In genomic region chr20:63884506-63885263, GRCh38 we compare ENCODE assay signal across 14 cellular contexts. TPM values are rescaled to one million over a fixed set of nuclear protein-coding genes. Genes with fewer than 3 reads are reported as not detected.
A peak's percentile ranks its signal among the peaks of the same experiment; 100 is the strongest.
DNase-seq lines count a peak whose midpoint lies in the region; ATAC-seq and TF ChIP-seq lines count a peak whose summit lies in the region.
"Had no signal": no experiment of that assay in that cellular context is flagged by ENCODE, and none has a peak within 500 bp of the region (broad histone marks: within the 10 kb centered on the region; RNA-seq: fewer than 3 reads in every experiment).

No MANE protein-coding gene starts in this region.

- peak overlapping the region in 10 of 12 donors; percentile 20 to 74 (median 54) for H3K27ac ChIP-seq in heart left ventricle
- H3K27ac ChIP-seq: body of pancreas, tibial nerve had no signal

- peaks cover 11% of the 10 kb centered on the region for H3K4me1 Mint-ChIP-seq in activated CD8-positive, alpha-beta memory T cell treated with anti-CD3 and anti-CD28 coated beads, Interleukin-2, amount 10 ng/mL, durations not matched to agents 7 days and 5 days
- peaks cover 6% of the 10 kb centered on the region for H3K4me1 Mint-ChIP-seq in stimulated activated effector memory CD8-positive, alpha-beta T cell treated with anti-CD3 and anti-CD28 coated beads, Interleukin-12 subunit alpha, Interleukin-12 subunit beta, amount 100 ng/mL, for 72 hours

- H3K27me3 ChIP-seq in heart left ventricle = no peaks in the 10 kb centered on the region
- H3K27me3 ChIP-seq: body of pancreas, tibial nerve had no signal

- peaks cover 0 to 92% (median 63%) of the 10 kb centered on the region in 9 donors for H3K36me3 ChIP-seq in heart left ventricle

- DNase-seq in activated CD8-positive, alpha-beta memory T cell treated with anti-CD3 and anti-CD28 coated beads, Interleukin-2, amount 10 ng/mL, durations not matched to agents 7 days and 5 days = peak; percentile 52
- no peak for DNase-seq in activated CD8-positive, alpha-beta memory T cell treated with anti-CD3 and anti-CD28 coated beads, Interleukin-2, amount 50 U/mL, for 48 hours
- peak in 4 of 5 donors; percentile 58 to 88 (median 72) for DNase-seq in heart left ventricle
- DNase-seq in stimulated activated effector memory CD8-positive, alpha-beta T cell treated with anti-CD3 and anti-CD28 coated beads, Interleukin-12 subunit alpha, Interleukin-12 subunit beta, amount 100 ng/mL, for 72 hours (ENCODE audit: low spot score in 2 of 2) = no peak
- DNase-seq in posterior vena cava (ENCODE audit: low spot score) = no peak
- DNase-seq: body of pancreas, glutamatergic neuron, NCI-H1417, NCI-H510A treated with DMSO at 0.1 percent for 48 hours had no signal

- ATAC-seq in activated CD8-positive, alpha-beta memory T cell treated with anti-CD3 and anti-CD28 coated beads, Interleukin-2, amount 10 ng/mL, durations not matched to agents 7 days and 5 days = no peak
- ATAC-seq in heart left ventricle = peak; percentile 91 to 95 (median 94)
- ATAC-seq in stimulated activated effector memory CD8-positive, alpha-beta T cell treated with anti-CD3 and anti-CD28 coated beads, Interleukin-12 subunit alpha, Interleukin-12 subunit beta, amount 100 ng/mL, for 72 hours = peak; percentile 60
- no peak for ATAC-seq in HG02970 (IDR thresholded peaks at IDR 0.05; ENCODE audit: low FRiP score, unreplicated experiment)
- ATAC-seq: body of pancreas had no signal

- no peak overlapping the region for H3K27ac Mint-ChIP-seq in activated CD8-positive, alpha-beta memory T cell treated with anti-CD3 and anti-CD28 coated beads, Interleukin-2, amount 10 ng/mL, durations not matched to agents 7 days and 5 days
- H3K27ac Mint-ChIP-seq in stimulated activated effector memory CD8-positive, alpha-beta T cell treated with anti-CD3 and anti-CD28 coated beads, Interleukin-12 subunit alpha, Interleukin-12 subunit beta, amount 100 ng/mL, for 72 hours = no peak overlapping the region

- H3K9me3 Mint-ChIP-seq in activated CD8-positive, alpha-beta memory T cell treated with anti-CD3 and anti-CD28 coated beads, Interleukin-2, amount 10 ng/mL, durations not matched to agents 7 days and 5 days (ENCODE audit: low read depth) = no peaks in the 10 kb centered on the region
- no peaks in the 10 kb centered on the region for H3K9me3 Mint-ChIP-seq in stimulated activated effector memory CD8-positive, alpha-beta T cell treated with anti-CD3 and anti-CD28 coated beads, Interleukin-12 subunit alpha, Interleukin-12 subunit beta, amount 100 ng/mL, for 72 hours

- H3K9me3 ChIP-seq in heart left ventricle = no peaks in the 10 kb centered on the region
- H3K9me3 ChIP-seq: body of pancreas, tibial nerve had no signal

- no peak for TF ChIP-seq CTCF in heart left ventricle (IDR thresholded peaks at IDR 0.05)

- peak in 1 of 2 donors; percentile 7 for TF ChIP-seq POLR2A in heart left ventricle (IDR thresholded peaks at IDR 0.05)

- peaks cover 6% of the 10 kb centered on the region for H3K36me3 Mint-ChIP-seq in activated CD8-positive, alpha-beta memory T cell treated with anti-CD3 and anti-CD28 coated beads, Interleukin-2, amount 10 ng/mL, durations not matched to agents 7 days and 5 days
- H3K36me3 Mint-ChIP-seq in stimulated activated effector memory CD8-positive, alpha-beta T cell treated with anti-CD3 and anti-CD28 coated beads, Interleukin-12 subunit alpha, Interleukin-12 subunit beta, amount 100 ng/mL, for 72 hours = peaks cover 73% of the 10 kb centered on the region

- CTCF ChIA-PET in activated CD8-positive, alpha-beta memory T cell treated with anti-CD3 and anti-CD28 coated beads, Interleukin-2, amount 10 ng/mL, durations not matched to agents 7 days and 5 days (lab: Charles Lee) = interaction anchor here (1.0 kb wide), 1 partner anchor 12 kb away, joined by 3 read pairs; no protein-coding TSS in a partner anchor

- no peak overlapping the region for H3K4me3 ChIP-seq in heart left ventricle
- H3K4me3 ChIP-seq: body of pancreas, tibial nerve had no signal

- intact Hi-C loops in heart left ventricle (cut with DNase I) (no loop called here), posterior vena cava (cut with DNase I) (no loop called here)

- WGBS in heart left ventricle, 4 donors = 61 to 79% (median 73%) methylated on average over 18 to 21 of the region's 21 CpGs

- no peaks in the 10 kb centered on the region for H3K27me3 Mint-ChIP-seq in activated CD8-positive, alpha-beta memory T cell treated with anti-CD3 and anti-CD28 coated beads, Interleukin-2, amount 10 ng/mL, durations not matched to agents 7 days and 5 days

- peaks cover 0 to 24% (median 8%) of the 10 kb centered on the region in 12 donors for H3K4me1 ChIP-seq in heart left ventricle
- H3K4me1 ChIP-seq: body of pancreas, tibial nerve had no signal

- no peak overlapping the region for H3K4me3 Mint-ChIP-seq in activated CD8-positive, alpha-beta memory T cell treated with anti-CD3 and anti-CD28 coated beads, Interleukin-2, amount 10 ng/mL, durations not matched to agents 7 days and 5 days
- no peak overlapping the region for H3K4me3 Mint-ChIP-seq in stimulated activated effector memory CD8-positive, alpha-beta T cell treated with anti-CD3 and anti-CD28 coated beads, Interleukin-12 subunit alpha, Interleukin-12 subunit beta, amount 100 ng/mL, for 72 hours

RNA-seq across cellular contexts. Expression of gene DNAJC5, which starts 10.2 kb away (rescaled TPM):
- total RNA-seq in activated CD8-positive, alpha-beta memory T cell treated with anti-CD3 and anti-CD28 coated beads, Interleukin-2, amount 10 ng/mL, durations not matched to agents 7 days and 5 days = 10 to 100 TPM; 44.4 to 51.9 TPM
- 10 to 100 TPM; 34.8 to 57.1 (median 46.1) TPM for total RNA-seq in heart left ventricle
- polyA plus RNA-seq in heart left ventricle = 10 to 100 TPM; 21.1 to 46.3 TPM
- 10 to 100 TPM; 31.1 to 31.7 TPM for total RNA-seq in posterior vena cava

RNA-seq across cellular contexts. Expression of gene TPD52L2, which starts 19.6 kb away (rescaled TPM):
- total RNA-seq in activated CD8-positive, alpha-beta memory T cell treated with anti-CD3 and anti-CD28 coated beads, Interleukin-2, amount 10 ng/mL, durations not matched to agents 7 days and 5 days = 10 to 100 TPM; 33.5 to 46.2 TPM
- 100 to 1,000 TPM in 1 of 9 donors, 10 to 100 TPM in 8; 65.0 to 122 (median 72.2) TPM for total RNA-seq in heart left ventricle
- polyA plus RNA-seq in heart left ventricle = 100 to 1,000 TPM in 1 of 2 donors, 10 to 100 TPM in 1; 44.4 to 179 TPM
- 100 to 1,000 TPM; 113 to 132 TPM for total RNA-seq in posterior vena cava

RNA-seq across cellular contexts. Expression of gene ABHD16B, which starts 23.4 kb away (rescaled TPM):
- not detected for total RNA-seq in activated CD8-positive, alpha-beta memory T cell treated with anti-CD3 and anti-CD28 coated beads, Interleukin-2, amount 10 ng/mL, durations not matched to agents 7 days and 5 days
- total RNA-seq in heart left ventricle (not detected), posterior vena cava (not detected)
- polyA plus RNA-seq in heart left ventricle = under 1 TPM; 0.12 to 0.72 TPM
- total RNA-seq: A172; body of pancreas; T-helper 1 cell treated with Interleukin-12 subunit alpha and Interleukin-12 subunit beta and Interleukin-4 antibody, amounts not matched to agents 30 ng/mL and 1 ng/mL, for 36 hours; tibial nerve had no signal
- polyA plus RNA-seq: neural cell had no signal

RNA-seq across cellular contexts. Expression of gene ZBTB46, which starts 53.6 kb away (rescaled TPM):
- under 1 TPM; 0.15 to 0.84 TPM for total RNA-seq in activated CD8-positive, alpha-beta memory T cell treated with anti-CD3 and anti-CD28 coated beads, Interleukin-2, amount 10 ng/mL, durations not matched to agents 7 days and 5 days
- 10 to 100 TPM; 11.2 to 27.4 (median 14.4) TPM for total RNA-seq in heart left ventricle
- polyA plus RNA-seq in heart left ventricle = 1 to 10 TPM; 6.6 to 8.2 TPM
- 10 to 100 TPM in 1 of 2 donors, 1 to 10 TPM in 1; 6.8 to 11.9 TPM for total RNA-seq in posterior vena cava

Comparison
In these comparisons a context has a peak if more than half of its experiments do, and no peak if none do; other contexts are left out.
1. DNase-seq: peak in activated CD8-positive, alpha-beta memory T cell treated with anti-CD3 and anti-CD28 coated beads, Interleukin-2, amount 10 ng/mL, durations not matched to agents 7 days and 5 days (single experiment) and heart left ventricle (4 of 5); none in activated CD8-positive, alpha-beta memory T cell treated with anti-CD3 and anti-CD28 coated beads, Interleukin-2, amount 50 U/mL, for 48 hours (single experiment), stimulated activated effector memory CD8-positive, alpha-beta T cell treated with anti-CD3 and anti-CD28 coated beads, Interleukin-12 subunit alpha, Interleukin-12 subunit beta, amount 100 ng/mL, for 72 hours (0 of 2) and posterior vena cava (single experiment).
2. ATAC-seq: peak in heart left ventricle (4 of 4) and stimulated activated effector memory CD8-positive, alpha-beta T cell treated with anti-CD3 and anti-CD28 coated beads, Interleukin-12 subunit alpha, Interleukin-12 subunit beta, amount 100 ng/mL, for 72 hours (single experiment); none in activated CD8-positive, alpha-beta memory T cell treated with anti-CD3 and anti-CD28 coated beads, Interleukin-2, amount 10 ng/mL, durations not matched to agents 7 days and 5 days (single experiment) and HG02970 (single experiment).